Comparison of ENCODE assay signal across 22 cellular contexts in genomic region chr1:192524223-192524622, GRCh38. TPM values are rescaled to one million over a fixed set of nuclear protein-coding genes. Genes with fewer than 3 reads are reported as not detected.
DNase-seq lines count a peak whose midpoint lies in the region; ATAC-seq and TF ChIP-seq lines count a peak whose summit lies in the region.
"Had no signal": no experiment of that assay in that cellular context is flagged by ENCODE, and none has a peak within 500 bp of the region (broad histone marks: within the 10 kb centered on the region; RNA-seq: fewer than 3 reads in every experiment).

No MANE protein-coding gene starts in this region.

- no peaks in the 10 kb centered on the region for H3K9me3 ChIP-seq in DND-41 (ENCODE audit: insufficient read depth, low read length, severe bottlenecking)
- H3K9me3 ChIP-seq: BE2C, SJSA1 had no signal

- ATAC-seq in DND-41 (ENCODE audit: insufficient read depth, low read depth), result no peak
- peak; percentile 85 for ATAC-seq in sciatic nerve
- ATAC-seq: activated T-cell treated with anti-CD3 and anti-CD28 coated beads, Interleukin-2, amount 50 U/mL, for 4 hours; stimulated activated naive CD8-positive, alpha-beta T cell treated with anti-CD3 and anti-CD28 coated beads, Interleukin-15, amount 100 ng/mL, for 72 hours had no signal

- H3K36me3 Mint-ChIP-seq in activated CD4-positive, alpha-beta memory T cell treated with anti-CD3 and anti-CD28 coated beads for 36 hours, result no peaks in the 10 kb centered on the region
- no peaks in the 10 kb centered on the region for H3K36me3 Mint-ChIP-seq in MCF 10A (ENCODE audit: insufficient read depth, unreplicated experiment)

- CTCF ChIA-PET in activated CD4-positive, alpha-beta memory T cell treated with anti-CD3 and anti-CD28 coated beads for 36 hours (lab: Charles Lee), result no interaction called here
- CTCF ChIA-PET in MCF 10A (lab: Yijun Ruan, JAX), result interaction anchor here (0.6 to 0.9 kb wide), 2 partner anchors 26 to 31 kb away, joined by 3 to 7 read pairs; no protein-coding TSS in a partner anchor

- no TSS peak for BruUV-seq in MCF 10A (replicated peaks; lab: Mats Ljungman, UMichigan)

- H3K9ac ChIP-seq in DND-41 (ENCODE audit: low read depth, low read length), result no peak overlapping the region

- H3K4me1 Mint-ChIP-seq in activated CD4-positive, alpha-beta memory T cell treated with anti-CD3 and anti-CD28 coated beads for 36 hours (ENCODE audit: low read depth), result peaks cover 25% of the 10 kb centered on the region
- H3K4me1 Mint-ChIP-seq in MCF 10A (ENCODE audit: insufficient read depth, unreplicated experiment), result peaks cover 12% of the 10 kb centered on the region

- H3K4me2 ChIP-seq in DND-41 (ENCODE audit: insufficient read depth, low read length), result no peak overlapping the region

- intact Hi-C loops in sciatic nerve (cut with DNase I) (no loop called here), MCF 10A (cut with micrococcal nuclease) (no loop called here)
- intact Hi-C loops in activated CD4-positive, alpha-beta memory T cell treated with anti-CD3 and anti-CD28 coated beads for 36 hours (cut with micrococcal nuclease), result no loop called here

- POLR2A ChIA-PET in activated CD4-positive, alpha-beta memory T cell treated with anti-CD3 and anti-CD28 coated beads for 36 hours (lab: Charles Lee), result no interaction called here
- POLR2A ChIA-PET in MCF 10A (lab: Yijun Ruan, JAX), result no interaction called here

- peaks cover 1% of the 10 kb centered on the region for H3K27me3 Mint-ChIP-seq in activated CD4-positive, alpha-beta memory T cell treated with anti-CD3 and anti-CD28 coated beads for 36 hours
- H3K27me3 Mint-ChIP-seq in MCF 10A (ENCODE audit: insufficient read depth, unreplicated experiment), result no peaks in the 10 kb centered on the region
- H3K27me3 Mint-ChIP-seq: activated naive CD8-positive, alpha-beta T cell treated with anti-CD3 and anti-CD28 coated beads, Interleukin-2, amount 10 ng/mL, durations not matched to agents 7 days and 5 days had no signal

- H3K4me3 ChIP-seq in DND-41 (ENCODE audit: low read depth in 1 of 2, low read length in 2 of 2), result no peak overlapping the region
- H3K4me3 ChIP-seq: SJSA1 had no signal

- DNase-seq in DND-41 (no peak), MV-4-11 (lab: John Stamatoyannopoulos, UW) (peak; percentile 30), epidermal melanocyte (ENCODE audit: insufficient read length, low spot score) (peak; percentile 26), sciatic nerve (ENCODE audit: low spot score) (no peak), NOMO-1 (lab: John Stamatoyannopoulos, UW; ENCODE audit: unreplicated experiment in 2 of 2) (no peak), DMS53 (lab: John Stamatoyannopoulos, UW) (no peak), MCF 10A (ENCODE audit: unreplicated experiment) (no peak)
- DNase-seq in activated CD4-positive, alpha-beta memory T cell treated with anti-CD3 and anti-CD28 coated beads for 36 hours, result no peak
- DNase-seq: activated CD4-positive, alpha-beta T cell treated with anti-CD3 and anti-CD28 coated beads, Interleukin-2, amount 10 ng/mL, durations not matched to agents 7 days and 5 days; activated naive CD8-positive, alpha-beta T cell treated with anti-CD3 and anti-CD28 coated beads, Interleukin-2, amount 10 ng/mL, durations not matched to agents 7 days and 5 days; activated T-cell treated with anti-CD3 and anti-CD28 coated beads, Interleukin-2, amount 50 U/mL, for 4 hours; BE2C; cerebellar nuclear complex; hippocampal formation; Karpas-422; NCI-H146; NCI-H345; stimulated activated CD4-positive, alpha-beta T cell treated with anti-CD3 and anti-CD28 coated beads, Interleukin-12 subunit alpha, Interleukin-12 subunit beta, amount 100 ng/mL, for 4 hours; stimulated activated naive CD8-positive, alpha-beta T cell treated with anti-CD3 and anti-CD28 coated beads, Interleukin-15, amount 100 ng/mL, for 72 hours; T1000 had no signal

- peaks cover 63% of the 10 kb centered on the region for H3K4me1 ChIP-seq in DND-41 (ENCODE audit: insufficient read depth, low read length)
- H3K4me1 ChIP-seq: BE2C had no signal

- H3K27ac ChIP-seq in DND-41 (ENCODE audit: low read length), result peak overlapping the region; percentile 15; the same call in 1 of the 2 replicates
- H3K27ac ChIP-seq: epithelial cell of prostate, SJSA1 had no signal

- H3K9me3 Mint-ChIP-seq in activated CD4-positive, alpha-beta memory T cell treated with anti-CD3 and anti-CD28 coated beads for 36 hours, result no peaks in the 10 kb centered on the region
- no peaks in the 10 kb centered on the region for H3K9me3 Mint-ChIP-seq in MCF 10A (ENCODE audit: unreplicated experiment)
- H3K9me3 Mint-ChIP-seq: activated CD4-positive, alpha-beta T cell treated with anti-CD3 and anti-CD28 coated beads, Interleukin-2, amount 10 ng/mL, durations not matched to agents 7 days and 5 days; activated naive CD8-positive, alpha-beta T cell treated with anti-CD3 and anti-CD28 coated beads, Interleukin-2, amount 10 ng/mL, durations not matched to agents 7 days and 5 days; activated T-cell treated with anti-CD3 and anti-CD28 coated beads, Interleukin-2, amount 50 U/mL, for 4 hours had no signal

- H3K27me3 ChIP-seq in DND-41 (ENCODE audit: insufficient read depth, low read length, poor library complexity), result no peaks in the 10 kb centered on the region
- H3K27me3 ChIP-seq: BE2C, SJSA1 had no signal

- TF ChIP-seq CTCF in DND-41 (IDR thresholded peaks at IDR 0.05; ENCODE audit: borderline replicate concordance, extremely low read depth, low read length, poor library complexity, severe bottlenecking) (no peak), MCF 10A (IDR thresholded peaks at IDR 0.05; ENCODE audit: unreplicated experiment) (no peak)

- H3K36me3 ChIP-seq in DND-41 (ENCODE audit: insufficient read depth, low read length), result no peaks in the 10 kb centered on the region
- H3K36me3 ChIP-seq: BE2C, SJSA1 had no signal

- no peaks in the 10 kb centered on the region for H4K20me1 ChIP-seq in DND-41 (ENCODE audit: insufficient read depth, low read length)

- no peak overlapping the region for H2AFZ ChIP-seq in DND-41 (ENCODE audit: low read depth, low read length)

- H3K27ac Mint-ChIP-seq in activated CD4-positive, alpha-beta memory T cell treated with anti-CD3 and anti-CD28 coated beads for 36 hours, result no peak overlapping the region
- no peak overlapping the region for H3K27ac Mint-ChIP-seq in MCF 10A (ENCODE audit: low read depth, unreplicated experiment)
- H3K27ac Mint-ChIP-seq: activated CD4-positive, alpha-beta T cell treated with anti-CD3 and anti-CD28 coated beads, Interleukin-2, amount 10 ng/mL, durations not matched to agents 7 days and 5 days; activated naive CD8-positive, alpha-beta T cell treated with anti-CD3 and anti-CD28 coated beads, Interleukin-2, amount 10 ng/mL, durations not matched to agents 7 days and 5 days; stimulated activated naive CD8-positive, alpha-beta T cell treated with anti-CD3 and anti-CD28 coated beads, Interleukin-15, amount 100 ng/mL, for 72 hours had no signal

- no peak overlapping the region for H3K4me3 Mint-ChIP-seq in activated CD4-positive, alpha-beta memory T cell treated with anti-CD3 and anti-CD28 coated beads for 36 hours
- H3K4me3 Mint-ChIP-seq in MCF 10A (ENCODE audit: unreplicated experiment), result no peak overlapping the region
- H3K4me3 Mint-ChIP-seq: activated CD4-positive, alpha-beta T cell treated with anti-CD3 and anti-CD28 coated beads, Interleukin-2, amount 10 ng/mL, durations not matched to agents 7 days and 5 days; activated naive CD8-positive, alpha-beta T cell treated with anti-CD3 and anti-CD28 coated beads, Interleukin-2, amount 10 ng/mL, durations not matched to agents 7 days and 5 days; activated T-cell treated with anti-CD3 and anti-CD28 coated beads, Interleukin-2, amount 50 U/mL, for 4 hours; stimulated activated naive CD8-positive, alpha-beta T cell treated with anti-CD3 and anti-CD28 coated beads, Interleukin-15, amount 100 ng/mL, for 72 hours had no signal

- H3K79me2 ChIP-seq in DND-41 (ENCODE audit: insufficient read depth, low read length), result no peaks in the 10 kb centered on the region

RNA-seq across cellular contexts. Expression of gene RGS1, which starts 51.4 kb away (rescaled TPM):
- total RNA-seq in sciatic nerve (137 TPM), MCF 10A (2022) (not detected in 2 replicates)
- 10 to 100 TPM; 23.5 to 27.1 TPM for total RNA-seq in activated CD4-positive, alpha-beta memory T cell treated with anti-CD3 and anti-CD28 coated beads for 36 hours
- total RNA-seq: SJSA1 had no signal

Comparison
In these comparisons a context has a peak if more than half of its experiments do, and no peak if none do; other contexts are left out.
1. DNase-seq: peak in MV-4-11 (single experiment) and epidermal melanocyte (single experiment); none in DND-41 (single experiment), sciatic nerve (single experiment), NOMO-1 (0 of 2), DMS53 (single experiment), activated CD4-positive, alpha-beta memory T cell treated with anti-CD3 and anti-CD28 coated beads for 36 hours (single experiment) and MCF 10A (single experiment).
2. RNA of gene RGS1, which starts 51.4 kb away (total RNA-seq): 137 TPM in sciatic nerve (single experiment) and 23.5 to 27.1 TPM in activated CD4-positive, alpha-beta memory T cell treated with anti-CD3 and anti-CD28 coated beads for 36 hours; not detected in MCF 10A; every median in the first group is over 10 times any median in the second.